14 cellular contexts compared by ENCODE assay signal in genomic region chr16:12054396-12054795, GRCh38.
"Had no signal": no experiment of that assay in that cellular context is flagged by ENCODE, and none has a peak within 500 bp of the region (broad histone marks: within the 10 kb centered on the region; RNA-seq: fewer than 3 reads in every experiment).

No MANE protein-coding gene starts in this region.

- DNase-seq: activated B cell treated with CpG ODN at 0.5 μM for 24 hours; activated CD4-positive, alpha-beta T cell treated with anti-CD3 and anti-CD28 coated beads for 48 hours; activated naive CD4-positive, alpha-beta T cell; activated naive CD8-positive, alpha-beta T cell treated with anti-CD3 and anti-CD28 coated beads, Interleukin-2, amount 10 ng/mL, durations not matched to agents 7 days and 5 days; esophagus squamous epithelium; pancreas; retina; SJCRH30; stimulated activated CD4-positive, alpha-beta T cell treated with anti-CD3 and anti-CD28 coated beads, Interleukin-2, amount 100 ng/mL, for 48 hours; stimulated activated naive CD4-positive, alpha-beta T cell; T-helper 2 cell; trophoblast cell had no signal

- H3K27ac ChIP-seq: esophagus squamous epithelium, pancreas, SJCRH30 had no signal

- H3K4me1 ChIP-seq: pancreas, SJCRH30 had no signal

- FAIRE-seq: colon, endothelial cell of umbilical vein, pancreas had no signal

- H3K27me3 Mint-ChIP-seq: activated B cell treated with CpG ODN at 0.5 μM for 24 hours; activated naive CD8-positive, alpha-beta T cell treated with anti-CD3 and anti-CD28 coated beads, Interleukin-2, amount 10 ng/mL, durations not matched to agents 7 days and 5 days had no signal

- H3K9me3 Mint-ChIP-seq: activated B cell treated with CpG ODN at 0.5 μM for 24 hours; activated naive CD8-positive, alpha-beta T cell treated with anti-CD3 and anti-CD28 coated beads, Interleukin-2, amount 10 ng/mL, durations not matched to agents 7 days and 5 days had no signal

- ATAC-seq: pancreas had no signal

- H3K4me3 ChIP-seq: esophagus squamous epithelium, pancreas, SJCRH30 had no signal

- H3K4me3 Mint-ChIP-seq: activated B cell treated with CpG ODN at 0.5 μM for 24 hours; activated naive CD8-positive, alpha-beta T cell treated with anti-CD3 and anti-CD28 coated beads, Interleukin-2, amount 10 ng/mL, durations not matched to agents 7 days and 5 days had no signal

- H3K27ac Mint-ChIP-seq: activated naive CD8-positive, alpha-beta T cell treated with anti-CD3 and anti-CD28 coated beads, Interleukin-2, amount 10 ng/mL, durations not matched to agents 7 days and 5 days had no signal

- H3K9me3 ChIP-seq: esophagus squamous epithelium, pancreas, SJCRH30 had no signal

- H3K36me3 ChIP-seq: pancreas, SJCRH30 had no signal
